8 cellular contexts compared by ENCODE assay signal in genomic region chr7:116582806-116583444, GRCh38. TPM values are rescaled to one million over a fixed set of nuclear protein-coding genes. Genes with fewer than 3 reads are reported as not detected.
DNase-seq lines count a peak whose midpoint lies in the region; ATAC-seq and TF ChIP-seq lines count a peak whose summit lies in the region.

No MANE protein-coding gene starts in this region.

- H4K91ac ChIP-seq in trophoblast cell (ENCODE audit: low read depth, low read length), result no peak overlapping the region

- H3K14ac ChIP-seq in trophoblast cell (ENCODE audit: low read length), result no peak overlapping the region

- no peaks in the 10 kb centered on the region for H3K9me3 ChIP-seq in trophoblast cell (ENCODE audit: insufficient read depth, low read depth, low read length)

- H4K12ac ChIP-seq in trophoblast cell (ENCODE audit: low read depth, low read length), result no peak overlapping the region

- in situ Hi-C loops in astrocyte of the spinal cord (cut with HindIII; ENCODE audit: low sequenced_read_pairs), result no loop called here

- no peak overlapping the region for H3K4me2 ChIP-seq in trophoblast cell (ENCODE audit: low read length)

- H3K4ac ChIP-seq in trophoblast cell (ENCODE audit: low read depth, low read length), result no peak overlapping the region

- no peaks in the 10 kb centered on the region for H3K27me3 ChIP-seq in trophoblast cell (ENCODE audit: insufficient read depth, low read length)

- H3K18ac ChIP-seq in trophoblast cell (ENCODE audit: low read length), result no peak overlapping the region

- TF ChIP-seq CTCF in astrocyte of the spinal cord (IDR thresholded peaks at IDR 0.05; ENCODE audit: low read depth, low read length), result no peak

- DNase-seq in astrocyte of the spinal cord (ENCODE audit: low read depth, low spot score), result peak; percentile 61
- DNase-seq in trophoblast cell, result peak; percentile 63 to 95
- DNase-seq in GM19238 (ENCODE audit: insufficient read length, low spot score), result no peak
- no peak for DNase-seq in NOMO-1 treated with DMSO at 0.1 percent for 48 hours (lab: John Stamatoyannopoulos, UW; ENCODE audit: unreplicated experiment)
- no peak for DNase-seq in DMS 273 treated with DMSO at 0.1 percent for 48 hours (lab: John Stamatoyannopoulos, UW)
- no peak for DNase-seq in OCI-M1 (lab: John Stamatoyannopoulos, UW)

- H2BK120ac ChIP-seq in trophoblast cell (ENCODE audit: insufficient read depth, low read length, poor library complexity), result no peak overlapping the region

- no peaks in the 10 kb centered on the region for H3K36me3 ChIP-seq in trophoblast cell (ENCODE audit: control insufficient read depth in 1 of 2, insufficient read depth in 2 of 2, low read length in 2 of 2)

- no peak overlapping the region for H3K23ac ChIP-seq in trophoblast cell (ENCODE audit: low read length)

- H3K4me3 ChIP-seq in astrocyte of the spinal cord (ENCODE audit: low read depth, low read length), result no peak overlapping the region
- H3K4me3 ChIP-seq in trophoblast cell (ENCODE audit: low read depth, low read length), result no peak overlapping the region

- H2AFZ ChIP-seq in trophoblast cell (ENCODE audit: insufficient read depth, low read length, poor library complexity), result no peak overlapping the region

- H3K27ac ChIP-seq in trophoblast cell (ENCODE audit: low read depth, low read length), result no peak overlapping the region

- no peaks in the 10 kb centered on the region for H3K79me1 ChIP-seq in trophoblast cell (ENCODE audit: low read length)

- no peaks in the 10 kb centered on the region for H3K79me2 ChIP-seq in trophoblast cell (ENCODE audit: control insufficient read depth, insufficient read depth, low read length, poor library complexity)

- peaks cover 2 to 4% of the 10 kb centered on the region in 2 experiments for H3K4me1 ChIP-seq in trophoblast cell (ENCODE audit: control insufficient read depth in 1 of 2, insufficient read depth in 2 of 2, low read length in 2 of 2)

- H2BK5ac ChIP-seq in trophoblast cell (ENCODE audit: low read depth, low read length, poor library complexity), result no peak overlapping the region

- H2AK5ac ChIP-seq in trophoblast cell (ENCODE audit: low read length), result no peak overlapping the region

- ATAC-seq in GM18498 (IDR thresholded peaks at IDR 0.05; ENCODE audit: unreplicated experiment), result peak; percentile 56
- peak; percentile 31 for ATAC-seq in HG03045 (IDR thresholded peaks at IDR 0.05; ENCODE audit: unreplicated experiment)

- H3K9ac ChIP-seq in trophoblast cell (ENCODE audit: low read length), result no peak overlapping the region

- no CpG with 5 or more reads among the region's 5 CpGs for WGBS in trophoblast cell (ENCODE audit: extremely low coverage, insufficient coverage, insufficient read length)

- no peak overlapping the region for H2BK12ac ChIP-seq in trophoblast cell (ENCODE audit: low read length)

- no peak overlapping the region for H4K8ac ChIP-seq in trophoblast cell (ENCODE audit: low read depth, low read length)

RNA-seq across cellular contexts. Expression of gene CAV1, which starts 58.1 kb away (rescaled TPM):
- polyA plus RNA-seq in trophoblast cell (2013), result 24.4 and 26.2 TPM in 2 replicates

Comparison
In these comparisons a context has a peak if more than half of its experiments do, and no peak if none do; other contexts are left out.
1. DNase-seq: peak in astrocyte of the spinal cord (single experiment) and trophoblast cell (2 of 2); none in GM19238 (single experiment), NOMO-1 treated with DMSO at 0.1 percent for 48 hours (single experiment), DMS 273 treated with DMSO at 0.1 percent for 48 hours (single experiment) and OCI-M1 (single experiment).